ENCODE assay signal across 14 cellular contexts in genomic region chr15:101031203-101031602, GRCh38.
DNase-seq lines count a peak whose midpoint lies in the region; ATAC-seq and TF ChIP-seq lines count a peak whose summit lies in the region.
"Had no signal": no experiment of that assay in that cellular context is flagged by ENCODE, and none has a peak within 500 bp of the region (broad histone marks: within the 10 kb centered on the region; RNA-seq: fewer than 3 reads in every experiment).

No MANE protein-coding gene starts in this region.

- no peak for TF ChIP-seq EP300 in transverse colon (IDR thresholded peaks at IDR 0.05; ENCODE audit: low read depth)

- H3K4me3 Mint-ChIP-seq in activated T-cell treated with anti-CD3 and anti-CD28 coated beads, Interleukin-2, amount 50 U/mL, for 72 hours = no peak overlapping the region
- H3K4me3 Mint-ChIP-seq in glutamatergic neuron (ENCODE audit: unreplicated experiment) = no peak overlapping the region
- H3K4me3 Mint-ChIP-seq: IgD-negative memory B cell had no signal

- peaks cover 59% of the 10 kb centered on the region for H3K27me3 Mint-ChIP-seq in activated T-cell treated with anti-CD3 and anti-CD28 coated beads, Interleukin-2, amount 50 U/mL, for 72 hours (ENCODE audit: low read depth)
- H3K27me3 Mint-ChIP-seq in glutamatergic neuron (ENCODE audit: unreplicated experiment) = peaks cover 3% of the 10 kb centered on the region
- H3K27me3 Mint-ChIP-seq: IgD-negative memory B cell had no signal

- no peak overlapping the region for H3K4me3 ChIP-seq in body of pancreas
- H3K4me3 ChIP-seq in transverse colon = no peak overlapping the region
- no peak overlapping the region for H3K4me3 ChIP-seq in breast epithelium
- H3K4me3 ChIP-seq: PC-9 had no signal

- H3K36me3 Mint-ChIP-seq in activated T-cell treated with anti-CD3 and anti-CD28 coated beads, Interleukin-2, amount 50 U/mL, for 72 hours (ENCODE audit: insufficient read depth in 2 of 2) = peaks cover 6 to 10% of the 10 kb centered on the region in 2 donors
- H3K36me3 Mint-ChIP-seq in glutamatergic neuron (ENCODE audit: unreplicated experiment) = peaks cover 7% of the 10 kb centered on the region

- H3K27ac ChIP-seq in body of pancreas (no peak overlapping the region), transverse colon (no peak overlapping the region), breast epithelium (no peak overlapping the region)
- H3K27ac ChIP-seq: PC-9 had no signal

- peaks cover 10% of the 10 kb centered on the region for H3K4me1 Mint-ChIP-seq in activated T-cell treated with anti-CD3 and anti-CD28 coated beads, Interleukin-2, amount 50 U/mL, for 72 hours (ENCODE audit: low read depth)
- no peaks in the 10 kb centered on the region for H3K4me1 Mint-ChIP-seq in glutamatergic neuron (ENCODE audit: low read depth, unreplicated experiment)

- TF ChIP-seq CTCF in body of pancreas (IDR thresholded peaks at IDR 0.05) (no peak), glutamatergic neuron (IDR thresholded peaks at IDR 0.05; ENCODE audit: partially characterized antibody, unreplicated experiment) (no peak), transverse colon (IDR thresholded peaks at IDR 0.05) (no peak), breast epithelium (IDR thresholded peaks at IDR 0.05) (no peak)

- intact Hi-C loops in body of pancreas (cut with DNase I) = no loop called here
- intact Hi-C loops in transverse colon (cut with DNase I; ENCODE audit: low total_unique reads) = no loop called here
- intact Hi-C loops in breast epithelium (cut with DNase I; ENCODE audit: low total_unique reads) = no loop called here

- DNase-seq in activated T-cell treated with anti-CD3 and anti-CD28 coated beads, Interleukin-2, amount 50 U/mL, for 48 hours = peak; percentile 0 to 10
- no peak for DNase-seq in activated T-cell treated with anti-CD3 and anti-CD28 coated beads, Interleukin-2, amount 50 U/mL, for 72 hours
- DNase-seq in body of pancreas (peak in 1 of 4 donors; percentile 5), glutamatergic neuron (peak; percentile 5), transverse colon (peak; percentile 4), breast epithelium (ENCODE audit: low spot score in 2 of 2) (no peak), NCI-H2196 (lab: John Stamatoyannopoulos, UW; ENCODE audit: unreplicated experiment) (no peak), T-helper 1 cell (no peak)
- DNase-seq: cortex of kidney, GF-D8, NCI-H524, PC-9 had no signal

- WGBS in body of pancreas, 2 donors = 83 to 87% methylated on average over 8 of the region's 8 CpGs
- 83 to 94% methylated on average over 8 of the region's 8 CpGs for WGBS in transverse colon (ENCODE audit: low coverage in 1 of 2), 2 donors

- no peaks in the 10 kb centered on the region for H3K4me1 ChIP-seq in body of pancreas
- H3K4me1 ChIP-seq in transverse colon = no peaks in the 10 kb centered on the region
- H3K4me1 ChIP-seq in breast epithelium = no peaks in the 10 kb centered on the region

- H3K9me3 Mint-ChIP-seq in activated T-cell treated with anti-CD3 and anti-CD28 coated beads, Interleukin-2, amount 50 U/mL, for 72 hours = peaks cover 5% of the 10 kb centered on the region in 2 donors
- peaks cover 7% of the 10 kb centered on the region for H3K9me3 Mint-ChIP-seq in glutamatergic neuron (ENCODE audit: unreplicated experiment)

- no peak for TF ChIP-seq POLR2A in body of pancreas (IDR thresholded peaks at IDR 0.05)
- TF ChIP-seq POLR2A in transverse colon (IDR thresholded peaks at IDR 0.05) = no peak
- TF ChIP-seq POLR2A in breast epithelium (IDR thresholded peaks at IDR 0.05) = no peak

- H3K36me3 ChIP-seq in body of pancreas (replicated peaks in 1 of 2; ENCODE audit: insufficient read depth in 1 of 2, low read depth in 2 of 2) = no peaks in the 10 kb centered on the region
- peaks cover 0 to 24% (median 10%) of the 10 kb centered on the region in 4 donors for H3K36me3 ChIP-seq in transverse colon
- no peaks in the 10 kb centered on the region for H3K36me3 ChIP-seq in breast epithelium

- H3K27ac Mint-ChIP-seq in activated T-cell treated with anti-CD3 and anti-CD28 coated beads, Interleukin-2, amount 50 U/mL, for 72 hours = no peak overlapping the region
- no peak overlapping the region for H3K27ac Mint-ChIP-seq in glutamatergic neuron (ENCODE audit: unreplicated experiment)
- H3K27ac Mint-ChIP-seq: activated naive CD4-positive, alpha-beta T cell treated with anti-CD3 and anti-CD28 coated beads, Interleukin-2, amount 50 U/mL, for 72 hours had no signal

- in situ Hi-C loops in transverse colon (cut with MboI; ENCODE audit: low pct_ligation_motif_present in 1 of 4, low pct_unique_long_range_greater_than_20kb in 1 of 4, low sequenced_read_pairs in 3 of 4) = no loop called here

- ATAC-seq in activated T-cell treated with anti-CD3 and anti-CD28 coated beads, Interleukin-2, amount 50 U/mL, for 72 hours (replicated peaks in 1 of 2) = no peak
- peak; percentile 12 for ATAC-seq in body of pancreas
- ATAC-seq: activated naive CD4-positive, alpha-beta T cell treated with anti-CD3 and anti-CD28 coated beads, Interleukin-2, amount 50 U/mL, for 72 hours had no signal

- H3K9me3 ChIP-seq in body of pancreas = no peaks in the 10 kb centered on the region
- H3K9me3 ChIP-seq in transverse colon = peaks cover 6 to 9% of the 10 kb centered on the region in 2 donors
- peaks cover 0 to 22% of the 10 kb centered on the region in 2 donors for H3K9me3 ChIP-seq in breast epithelium

- H3K27me3 ChIP-seq in body of pancreas (no peaks in the 10 kb centered on the region), transverse colon (no peaks in the 10 kb centered on the region), breast epithelium (no peaks in the 10 kb centered on the region)

Comparison
In these comparisons a context has a peak if more than half of its experiments do, and no peak if none do; other contexts are left out.
1. DNase-seq: peak in activated T-cell treated with anti-CD3 and anti-CD28 coated beads, Interleukin-2, amount 50 U/mL, for 48 hours (2 of 2), glutamatergic neuron (single experiment) and transverse colon (single experiment); none in activated T-cell treated with anti-CD3 and anti-CD28 coated beads, Interleukin-2, amount 50 U/mL, for 72 hours (0 of 2), breast epithelium (0 of 2), NCI-H2196 (single experiment) and T-helper 1 cell (0 of 5).